14 cellular contexts compared by ENCODE assay signal in the genomic region with DNA sequence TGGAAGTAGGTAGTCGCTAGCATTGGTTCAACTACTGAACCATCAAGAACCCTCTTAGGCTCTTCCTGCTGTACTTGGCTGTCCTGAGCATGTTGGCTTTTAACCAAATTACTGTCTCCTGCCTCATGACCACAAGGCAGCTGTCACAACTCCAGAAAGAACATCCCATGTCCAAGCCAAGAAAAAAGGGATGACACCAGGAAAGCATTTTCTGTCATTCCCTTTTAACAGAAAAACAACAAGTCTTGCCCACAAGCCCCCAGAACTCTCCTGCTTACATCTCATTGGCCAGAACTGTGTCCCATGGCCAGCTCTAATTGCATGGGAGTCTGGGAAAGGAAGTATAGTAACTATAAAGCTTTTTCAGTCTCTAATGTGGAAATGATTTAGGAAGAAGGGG. TPM values are rescaled to one million over a fixed set of nuclear protein-coding genes. Genes with fewer than 3 reads are reported as not detected.
DNase-seq lines count a peak whose midpoint lies in the region; ATAC-seq and TF ChIP-seq lines count a peak whose summit lies in the region.
"Had no signal": no experiment of that assay in that cellular context is flagged by ENCODE, and none has a peak within 500 bp of the region (broad histone marks: within the 10 kb centered on the region; RNA-seq: fewer than 3 reads in every experiment).

No MANE protein-coding gene starts in this region.

- TF ChIP-seq EP300 in stomach (IDR thresholded peaks at IDR 0.05), result no peak

- ATAC-seq in GM21515 (IDR thresholded peaks at IDR 0.05; ENCODE audit: unreplicated experiment), result no peak
- ATAC-seq in HG02973 (IDR thresholded peaks at IDR 0.05; ENCODE audit: unreplicated experiment), result no peak
- ATAC-seq: A549 had no signal

- H2AFZ ChIP-seq in fibroblast of lung (ENCODE audit: low read length), result peak overlapping the region; percentile 32

- H4K20me1 ChIP-seq in fibroblast of lung (ENCODE audit: control insufficient read depth, extremely low read depth, insufficient read depth, low read length), result no peaks in the 10 kb centered on the region

- H3K27me3 ChIP-seq in fibroblast of lung (ENCODE audit: control insufficient read depth, insufficient read depth, low read length), result no peaks in the 10 kb centered on the region
- no peaks in the 10 kb centered on the region for H3K27me3 ChIP-seq in stomach

- peak overlapping the region; percentile 27 for H3K4me2 ChIP-seq in fibroblast of lung (ENCODE audit: extremely low read depth, insufficient read depth, low read length)
- H3K4me2 ChIP-seq: A549 had no signal

- H3K4me1 ChIP-seq in fibroblast of lung (ENCODE audit: control insufficient read depth, extremely low read depth, insufficient read depth, low read length) (peaks cover 2% of the 10 kb centered on the region), stomach (peaks cover 7 to 30% (median 18%) of the 10 kb centered on the region in 4 donors)

- intact Hi-C loops in stomach (cut with DNase I; ENCODE audit: low total_unique reads), result no loop called here

- H3K9ac ChIP-seq in fibroblast of lung (ENCODE audit: insufficient read depth, low read length), result no peak overlapping the region

- H3K27ac ChIP-seq in fibroblast of lung (ENCODE audit: insufficient read depth, low read length) (no peak overlapping the region), stomach (peak overlapping the region in 3 of 5 donors; percentile 34 to 49 (median 47))
- H3K27ac ChIP-seq: A549 had no signal

- H3K79me2 ChIP-seq in fibroblast of lung (ENCODE audit: control insufficient read depth, insufficient read depth, low read length), result no peaks in the 10 kb centered on the region

- H3K4me3 ChIP-seq in fibroblast of lung (replicated peaks in 1 of 4; ENCODE audit: control extremely low read depth in 1 of 4, insufficient read depth in 1 of 4, low read depth in 3 of 4, low read length in 4 of 4), result no peak overlapping the region
- no peak overlapping the region for H3K4me3 ChIP-seq in stomach
- H3K4me3 ChIP-seq: A549 had no signal

- no peaks in the 10 kb centered on the region for H3K36me3 ChIP-seq in fibroblast of lung (ENCODE audit: control insufficient read depth, insufficient read depth, low read length)
- no peaks in the 10 kb centered on the region for H3K36me3 ChIP-seq in stomach

- H3K9me3 ChIP-seq in fibroblast of lung (ENCODE audit: control insufficient read depth, insufficient read depth, low read depth, low read length) (no peaks in the 10 kb centered on the region), stomach (no peaks in the 10 kb centered on the region)
- H3K9me3 ChIP-seq: A549 had no signal

- TF ChIP-seq CTCF in fibroblast of lung (conservative IDR thresholded peaks at IDR 0.05 in 1 of 2, IDR thresholded peaks at IDR 0.05 in 1 of 2; ENCODE audit: low read depth in 1 of 2, low read length in 2 of 2) (no peak), stomach (IDR thresholded peaks at IDR 0.05) (no peak), GM10266 (IDR thresholded peaks at IDR 0.05; ENCODE audit: control insufficient read depth, insufficient read depth, low read depth, missing control alignments) (no peak)

- 25 to 61% (median 55%) methylated on average over 1 of the region's 1 CpG for WGBS in stomach, 5 donors

- no peak for TF ChIP-seq POLR2A in stomach (IDR thresholded peaks at IDR 0.05)

- DNase-seq in NCI-H2171 treated with DMSO at 0.1 percent for 48 hours (lab: John Stamatoyannopoulos, UW) (peak; percentile 20), NCI-H2171 (lab: John Stamatoyannopoulos, UW) (no peak), RPMI7951 (ENCODE audit: low read depth) (peak; percentile 95), fibroblast of lung (ENCODE audit: low read depth in 2 of 2) (peak; percentile 68 to 71), stomach (no peak), GM10266 (ENCODE audit: extremely low spot score) (no peak)
- DNase-seq: activated CD4-positive, alpha-beta T cell treated with anti-CD3 and anti-CD28 coated beads, Interleukin-2, amount 50 U/mL, for 1 hour; effector memory CD4-positive, alpha-beta T cell; GDM1; GOT3; NCI-H524 treated with DMSO at 0.1 percent for 48 hours had no signal

RNA-seq across cellular contexts. Expression of a gene that starts 2.4 kb away (rescaled TPM):
- total RNA-seq in RPMI7951 (2014; rRNA removed; shearing (Covaris generic)), result not detected in 2 replicates
- total RNA-seq in fibroblast of lung (not detected in 2 replicates), stomach (not detected)
- polyA plus RNA-seq in fibroblast of lung (not detected in 2 replicates), stomach (not detected)
- not detected in 2 replicates for polyA plus RNA-seq in fibroblast of lung (2012)
- under 0.01 TPM in 1 of 2 replicates, not detected in the other for polyA minus RNA-seq in fibroblast of lung (ENCODE audit: low replicate concordance)
- polyA plus RNA-seq: A549 had no signal

RNA-seq across cellular contexts. Expression of a gene that starts 6.3 kb away (rescaled TPM):
- 127 and 130 TPM in 2 replicates for total RNA-seq in RPMI7951 (2014; rRNA removed; shearing (Covaris generic))
- total RNA-seq in fibroblast of lung (0.51 and 9.2 TPM in 2 replicates), stomach (10 to 100 TPM in 3 of 5 donors, 1 to 10 TPM in 2; 2.3 to 34.8 (median 10.4) TPM)
- polyA plus RNA-seq in fibroblast of lung (9.9 and 41.9 TPM in 2 replicates), stomach (1 to 10 TPM; 1.4 to 6.5 (median 1.9) TPM)
- polyA plus RNA-seq in fibroblast of lung (2012), result 7.2 and 28.0 TPM in 2 replicates
- polyA minus RNA-seq in fibroblast of lung (ENCODE audit: low replicate concordance), result 3.8 and 24.6 TPM in 2 replicates

RNA-seq across cellular contexts. Expression of a gene that starts 42.0 kb away (rescaled TPM):
- 2,373 and 2,557 TPM in 2 replicates for total RNA-seq in RPMI7951 (2014; rRNA removed; shearing (Covaris generic))
- total RNA-seq in fibroblast of lung, result 1,373 and 1,913 TPM in 2 replicates
- 1,895 and 2,098 TPM in 2 replicates for polyA plus RNA-seq in fibroblast of lung
- polyA plus RNA-seq in fibroblast of lung (2012), result 2,285 and 2,608 TPM in 2 replicates
- 229 and 279 TPM in 2 replicates for polyA minus RNA-seq in fibroblast of lung (ENCODE audit: low replicate concordance)
- total RNA-seq in stomach, result 1,000 to 10,000 TPM in 4 of 5 donors, 100 to 1,000 TPM in 1; 322 to 2,657 (median 1,647) TPM
- 1,000 to 10,000 TPM; 2,591 to 3,429 (median 3,008) TPM for polyA plus RNA-seq in stomach

RNA-seq across cellular contexts. Expression of a gene that starts 54.6 kb away (rescaled TPM):
- total RNA-seq in RPMI7951 (2014; rRNA removed; shearing (Covaris generic)), result not detected in 2 replicates
- total RNA-seq in fibroblast of lung (under 0.01 and 0.17 TPM in 2 replicates), stomach (10 to 100 TPM in 1 of 5 donors, under 1 TPM in 1, not detected in 3; 0.87 to 60.0 TPM)
- polyA plus RNA-seq in fibroblast of lung (0.10 and 0.11 TPM in 2 replicates), stomach (under 1 TPM in 1 of 3 donors, not detected in 2; 0.35 TPM)
- 0.08 TPM in 2 replicates for polyA plus RNA-seq in fibroblast of lung (2012)
- not detected in 2 replicates for polyA minus RNA-seq in fibroblast of lung (ENCODE audit: low replicate concordance)

RNA-seq across cellular contexts. Expression of a gene that starts 58.9 kb away (rescaled TPM):
- total RNA-seq in RPMI7951 (2014; rRNA removed; shearing (Covaris generic)), result 0.29 TPM in 1 of 2 replicates, not detected in the other
- total RNA-seq in fibroblast of lung (2.3 and 6.4 TPM in 2 replicates), stomach (1 to 10 TPM in 2 of 5 donors, not detected in 3; 3.3 to 3.7 TPM)
- polyA plus RNA-seq in fibroblast of lung (0.75 and 2.4 TPM in 2 replicates), stomach (1 to 10 TPM; 4.4 to 8.6 (median 5.7) TPM)
- polyA plus RNA-seq in fibroblast of lung (2012), result 0.27 and 1.0 TPM in 2 replicates
- polyA minus RNA-seq in fibroblast of lung (ENCODE audit: low replicate concordance), result not detected in 2 replicates

Comparison
In these comparisons a context has a peak if more than half of its experiments do, and no peak if none do; other contexts are left out.
1. DNase-seq: peak in NCI-H2171 treated with DMSO at 0.1 percent for 48 hours (single experiment), RPMI7951 (single experiment) and fibroblast of lung (2 of 2); none in NCI-H2171 (single experiment), stomach (single experiment) and GM10266 (single experiment).